In genomic region chr4:38179690-38180299, GRCh38 we compare ENCODE assay signal across 1 cellular context.
TF ChIP-seq lines count a peak whose summit lies in the region.

No MANE protein-coding gene starts in this region.

TF ChIP-seq in HEK293, 187 proteins besides CTCF, POLR2A, EP300 and RAD21 (continued from another document):
- 0 out of 2 replicates have a peak, but pooled peaks have one; percentile 16 for TF ChIP-seq ZNF518A (tag by site-specific recombination; conservative IDR thresholded peaks at IDR 0.05; ENCODE audit: low read depth)
- peak; percentile 51; the same call in 1 of the 2 replicates for TF ChIP-seq ZNF660 (tag by site-specific recombination; IDR thresholded peaks at IDR 0.05)
- TF ChIP-seq ZNF19 (tag by site-specific recombination; IDR thresholded peaks at IDR 0.05; ENCODE audit: low read depth): no peak
- peak; percentile 83 for TF ChIP-seq BCL6B (tag by site-specific recombination; IDR thresholded peaks at IDR 0.05)
- TF ChIP-seq ZNF335 (tag by site-specific recombination; conservative IDR thresholded peaks at IDR 0.05): 0 out of 2 replicates have a peak, but pooled peaks have one; percentile 19
- TF ChIP-seq ATF2 (tag by site-specific recombination; IDR thresholded peaks at IDR 0.05; ENCODE audit: low read depth): no peak
- no peak for TF ChIP-seq ZSCAN18 (tag by site-specific recombination; IDR thresholded peaks at IDR 0.05)
- no peak for TF ChIP-seq ZNF292 (tag by site-specific recombination; IDR thresholded peaks at IDR 0.05; ENCODE audit: borderline replicate concordance, low read depth)
- TF ChIP-seq ZNF792 (tag by site-specific recombination; IDR thresholded peaks at IDR 0.05): no peak
- TF ChIP-seq ZNF561 (tag by site-specific recombination; IDR thresholded peaks at IDR 0.05; ENCODE audit: borderline replicate concordance): 0 out of 2 replicates have a peak, but pooled peaks have one; percentile 30
- TF ChIP-seq ZNF398 (tag by site-specific recombination; IDR thresholded peaks at IDR 0.05): no peak
- TF ChIP-seq ZNF654 (tag by site-specific recombination; IDR thresholded peaks at IDR 0.05; ENCODE audit: low read depth): peak; percentile 90
